In the genomic region with DNA sequence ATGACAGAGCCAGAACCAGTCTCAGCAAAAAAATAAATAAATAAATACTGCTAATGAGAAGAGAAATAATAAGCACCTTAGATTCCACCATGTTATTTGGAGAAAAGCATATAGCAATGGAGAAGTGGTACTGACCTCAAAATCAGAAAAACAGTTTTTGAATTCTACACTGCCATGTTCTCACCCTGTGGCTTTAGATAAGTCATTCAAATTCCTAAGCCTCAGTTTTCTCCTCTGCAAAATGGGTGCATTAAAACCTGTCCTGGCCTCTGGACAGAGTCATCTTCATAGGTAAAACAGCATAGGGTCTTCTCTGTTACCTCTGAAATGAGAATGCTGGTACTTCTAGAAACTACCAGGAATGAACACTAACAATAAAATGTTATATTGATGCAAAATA, we compare ENCODE assay signal across 6 cellular contexts.
"Had no signal": no experiment of that assay in that cellular context is flagged by ENCODE, and none has a peak within 500 bp of the region (broad histone marks: within the 10 kb centered on the region; RNA-seq: fewer than 3 reads in every experiment).

No MANE protein-coding gene starts in this region.

- DNase-seq: IMR-90, KBM-7, KG1 had no signal

- H3K9ac ChIP-seq: KMS-11 had no signal

- H3K27ac ChIP-seq: HL-60, KMS-11 had no signal

- H3K4me2 ChIP-seq: KMS-11 had no signal

- FAIRE-seq: HTR-8/SVneo had no signal
